15 cellular contexts compared by ENCODE assay signal in genomic region chr5:160367261-160367660, GRCh38.
A peak's percentile ranks its signal among the peaks of the same experiment; 100 is the strongest.
DNase-seq lines count a peak whose midpoint lies in the region; ATAC-seq and TF ChIP-seq lines count a peak whose summit lies in the region.
"Had no signal": no experiment of that assay in that cellular context is flagged by ENCODE, and none has a peak within 500 bp of the region (broad histone marks: within the 10 kb centered on the region; RNA-seq: fewer than 3 reads in every experiment).

No MANE protein-coding gene starts in this region.

- no peaks in the 10 kb centered on the region for H3K4me1 ChIP-seq in HEK293 (ENCODE audit: control insufficient read depth, insufficient read depth, low read length)

- peaks cover 7% of the 10 kb centered on the region for H3K4me1 Mint-ChIP-seq in stimulated activated naive CD8-positive, alpha-beta T cell treated with anti-CD3 and anti-CD28 coated beads, Interleukin-15, amount 100 ng/mL, for 72 hours

- no peaks in the 10 kb centered on the region for H3K9me3 ChIP-seq in HEK293 (ENCODE audit: control insufficient read depth, insufficient read depth, low read depth, low read length)

- H3K27ac ChIP-seq in HEK293 (ENCODE audit: extremely low read depth, low read depth, low read length) = no peak overlapping the region

- no peak for TF ChIP-seq CTCF in HEK293 (tag by site-specific recombination; IDR thresholded peaks at IDR 0.05)

- H3K4me3 Mint-ChIP-seq in stimulated activated naive CD8-positive, alpha-beta T cell treated with anti-CD3 and anti-CD28 coated beads, Interleukin-15, amount 100 ng/mL, for 72 hours = no peak overlapping the region
- H3K4me3 Mint-ChIP-seq: B cell; CD4-positive, alpha-beta T cell had no signal

- H3K36me3 ChIP-seq in HEK293 (ENCODE audit: control insufficient read depth in 2 of 2, insufficient read depth in 1 of 2, low read length in 2 of 2) = no peaks in the 10 kb centered on the region

- no peak overlapping the region for H3K27ac Mint-ChIP-seq in stimulated activated naive CD8-positive, alpha-beta T cell treated with anti-CD3 and anti-CD28 coated beads, Interleukin-15, amount 100 ng/mL, for 72 hours
- H3K27ac Mint-ChIP-seq: B cell; CD4-positive, alpha-beta T cell had no signal

- no peaks in the 10 kb centered on the region for H3K9me3 Mint-ChIP-seq in stimulated activated naive CD8-positive, alpha-beta T cell treated with anti-CD3 and anti-CD28 coated beads, Interleukin-15, amount 100 ng/mL, for 72 hours
- H3K9me3 Mint-ChIP-seq: CD4-positive, alpha-beta T cell had no signal

- H3K4me3 ChIP-seq in HEK293 (ENCODE audit: low read depth, low read length) = no peak overlapping the region

- ATAC-seq in stimulated activated naive CD8-positive, alpha-beta T cell treated with anti-CD3 and anti-CD28 coated beads, Interleukin-15, amount 100 ng/mL, for 72 hours = peak; percentile 44

- POLR2A ChIA-PET in HEK293 (lab: Yijun Ruan, JAX) = no interaction called here

- CTCF ChIA-PET in HEK293 (lab: Yijun Ruan, JAX) = interaction anchor here (1.0 kb wide), 1 partner anchor 22 kb away, joined by 3 read pairs; no protein-coding TSS in a partner anchor

- no peak for TF ChIP-seq POLR2A in erythroblast (IDR thresholded peaks at IDR 0.05; ENCODE audit: low read length)

- peak; percentile 18 for DNase-seq in OCI-M1 (lab: John Stamatoyannopoulos, UW)
- peak; percentile 25 to 29 for DNase-seq in erythroblast (lab: John Stamatoyannopoulos, UW)
- no peak for DNase-seq in stimulated activated naive CD8-positive, alpha-beta T cell treated with anti-CD3 and anti-CD28 coated beads, Interleukin-15, amount 100 ng/mL, for 72 hours
- no peak for DNase-seq in UCSD-AML1 (lab: John Stamatoyannopoulos, UW; ENCODE audit: unreplicated experiment)
- DNase-seq in glomerular visceral epithelial cell (ENCODE audit: extremely low spot score) = no peak
- DNase-seq in nucleus accumbens (lab: John Stamatoyannopoulos, UW) = no peak
- DNase-seq: C1 segment of cervical spinal cord; Calu3; CD4-positive, alpha-beta T cell; DMS 273 treated with DMSO at 0.1 percent for 48 hours; DND-41; GDM1; HCEC 1CT had no signal

- peaks cover 70% of the 10 kb centered on the region for H3K27me3 Mint-ChIP-seq in stimulated activated naive CD8-positive, alpha-beta T cell treated with anti-CD3 and anti-CD28 coated beads, Interleukin-15, amount 100 ng/mL, for 72 hours

TF ChIP-seq in HEK293, 187 proteins besides CTCF, POLR2A, EP300 and RAD21:
- no peak for TF ChIP-seq ZIC2 (tag by site-specific recombination; IDR thresholded peaks at IDR 0.05)
- peak; percentile 59 for TF ChIP-seq ZNF548 (tag by site-specific recombination; IDR thresholded peaks at IDR 0.05)

Comparison
In these comparisons a context has a peak if more than half of its experiments do, and no peak if none do; other contexts are left out.
1. DNase-seq: peak in OCI-M1 (single experiment) and erythroblast (2 of 2); none in stimulated activated naive CD8-positive, alpha-beta T cell treated with anti-CD3 and anti-CD28 coated beads, Interleukin-15, amount 100 ng/mL, for 72 hours (0 of 2), UCSD-AML1 (single experiment), glomerular visceral epithelial cell (single experiment) and nucleus accumbens (0 of 56).